In genomic region chr2:75570024-75570947, GRCh38 we compare ENCODE assay signal across 22 cellular contexts. TPM values are rescaled to one million over a fixed set of nuclear protein-coding genes. Genes with fewer than 3 reads are reported as not detected.
DNase-seq lines count a peak whose midpoint lies in the region; ATAC-seq, FAIRE-seq and TF ChIP-seq lines count a peak whose summit lies in the region.
"Had no signal": no experiment of that assay in that cellular context is flagged by ENCODE, and none has a peak within 500 bp of the region (broad histone marks: within the 10 kb centered on the region; RNA-seq: fewer than 3 reads in every experiment).

No MANE protein-coding gene starts in this region.

- no peak for FAIRE-seq in astrocyte (lab: Jason Lieb, UNC)
- no peak for FAIRE-seq in HepG2 (lab: Jason Lieb, UNC)
- FAIRE-seq in pancreas (lab: Jason Lieb, UNC), result no peak
- FAIRE-seq: H54 had no signal

- H3K9me3 ChIP-seq in astrocyte (ENCODE audit: insufficient read depth, low read depth, low read length) (no peaks in the 10 kb centered on the region), HepG2 (ENCODE audit: low read length) (no peaks in the 10 kb centered on the region), pancreas (no peaks in the 10 kb centered on the region), vagina (no peaks in the 10 kb centered on the region)
- H3K9me3 ChIP-seq in effector memory CD4-positive, alpha-beta T cell (ENCODE audit: control insufficient read depth, low read length), result no peaks in the 10 kb centered on the region
- H3K9me3 ChIP-seq: mucosa of descending colon, right atrium auricular region had no signal

- no peaks in the 10 kb centered on the region for H3K36me3 ChIP-seq in astrocyte (ENCODE audit: insufficient read depth, low read length)
- no peaks in the 10 kb centered on the region for H3K36me3 ChIP-seq in HepG2 (replicated peaks in 1 of 2; ENCODE audit: control insufficient read depth in 1 of 2, insufficient read depth in 2 of 2, low read length in 2 of 2)
- H3K36me3 ChIP-seq in pancreas, result no peaks in the 10 kb centered on the region
- no peaks in the 10 kb centered on the region for H3K36me3 ChIP-seq in vagina
- no peaks in the 10 kb centered on the region for H3K36me3 ChIP-seq in effector memory CD4-positive, alpha-beta T cell (ENCODE audit: control insufficient read depth, insufficient read depth, low read length)
- H3K36me3 ChIP-seq: brain microvascular endothelial cell, heart right ventricle, right atrium auricular region had no signal

- peaks cover 41% of the 10 kb centered on the region for H3K4me1 Mint-ChIP-seq in astrocyte (ENCODE audit: low read depth, unreplicated experiment)
- H3K4me1 Mint-ChIP-seq: CD4-positive, CD25-positive, alpha-beta regulatory T cell; stimulated activated naive CD8-positive, alpha-beta T cell treated with anti-CD3 and anti-CD28 coated beads, Interleukin-15, amount 100 ng/mL, for 72 hours had no signal

- TF ChIP-seq EP300 in HepG2 (IDR thresholded peaks at IDR 0.05; ENCODE audit: low read depth in 2 of 2, low read length in 2 of 2) (no peak), HepG2 (CRISPR knock-in tag; IDR thresholded peaks at IDR 0.05; ENCODE audit: borderline replicate concordance) (no peak)

- no peaks in the 10 kb centered on the region for H3K36me3 Mint-ChIP-seq in astrocyte (ENCODE audit: low read depth, unreplicated experiment)
- H3K36me3 Mint-ChIP-seq: activated CD4-positive, alpha-beta memory T cell treated with anti-CD3 and anti-CD28 coated beads for 36 hours; CD4-positive, CD25-positive, alpha-beta regulatory T cell; WTC11 had no signal

- BruUV-seq in HepG2 (replicated peaks; lab: Mats Ljungman, UMichigan), result TSS peak; percentile 79

- H3K4me3 ChIP-seq in astrocyte (ENCODE audit: insufficient read depth, low read depth, low read length) (no peak overlapping the region), HepG2 (replicated peaks in 1 of 3; ENCODE audit: insufficient read depth in 1 of 3, low read depth in 2 of 3, low read length in 3 of 3) (peak overlapping the region; percentile 39 to 54 (median 46)), pancreas (no peak overlapping the region), vagina (no peak overlapping the region)
- H3K4me3 ChIP-seq in effector memory CD4-positive, alpha-beta T cell (ENCODE audit: insufficient read depth, low read depth, low read length, poor library complexity, severe bottlenecking), result no peak overlapping the region
- H3K4me3 ChIP-seq: coronary artery, heart right ventricle, mucosa of descending colon, right atrium auricular region, SK-N-MC had no signal

- H2AFZ ChIP-seq in astrocyte (ENCODE audit: low read depth, low read length) (peak overlapping the region; percentile 16), HepG2 (ENCODE audit: low read length) (peak overlapping the region; percentile 20)

- H3K9me3 Mint-ChIP-seq in astrocyte (ENCODE audit: unreplicated experiment), result peaks cover 2% of the 10 kb centered on the region
- H3K9me3 Mint-ChIP-seq: activated CD4-positive, alpha-beta memory T cell treated with anti-CD3 and anti-CD28 coated beads for 36 hours; stimulated activated naive CD8-positive, alpha-beta T cell treated with anti-CD3 and anti-CD28 coated beads, Interleukin-15, amount 100 ng/mL, for 72 hours; T-helper 2 cell treated with Interferon-gamma antibody and Interleukin-4, amounts not matched to agents 5 μg/mL and 100 μg/mL, for 36 hours; WTC11 had no signal

- no peaks in the 10 kb centered on the region for H3K27me3 Mint-ChIP-seq in astrocyte (ENCODE audit: low read depth, unreplicated experiment)

- H3K79me2 ChIP-seq in astrocyte (ENCODE audit: insufficient read depth, low read length) (no peaks in the 10 kb centered on the region), HepG2 (ENCODE audit: insufficient read depth, low read length) (peaks cover 13% of the 10 kb centered on the region)

- TF ChIP-seq POLR2A in HepG2 (IDR thresholded peaks at IDR 0.05; ENCODE audit: insufficient read depth in 1 of 2, low read depth in 2 of 2, low read length in 2 of 2) (no peak; a peak in 1 of 4 replicates), vagina (IDR thresholded peaks at IDR 0.05) (no peak)

- CTCF ChIA-PET in HepG2 (lab: Yijun Ruan, JAX; ENCODE audit: low intra/inter-chr PET ratio, low total read pairs), result no interaction called here

- 49% methylated on average over 8 of the region's 8 CpGs for WGBS in HepG2 (ENCODE audit: low lambda C conversion rate)
- WGBS in pancreas, 2 donors, result 50 to 54% methylated on average over 8 of the region's 8 CpGs

- in situ Hi-C loops in HepG2 (cut with HindIII; ENCODE audit: extremely low pct_ligation_motif_present, low pct_unique_long_range_greater_than_20kb), result loop anchor here (5.0 kb wide), 2 partner anchors 37 to 53 kb away; no protein-coding TSS in a partner anchor

- no peak for ATAC-seq in HepG2
- peak in 3 of 4 donors; percentile 1 to 6 (median 3) for ATAC-seq in pancreas
- no peak for ATAC-seq in HG02852 (IDR thresholded peaks at IDR 0.05; ENCODE audit: unreplicated experiment)
- ATAC-seq: mucosa of descending colon; stimulated activated naive CD8-positive, alpha-beta T cell treated with anti-CD3 and anti-CD28 coated beads, Interleukin-15, amount 100 ng/mL, for 72 hours; WTC11 had no signal

- intact Hi-C loops in HepG2 (cut with micrococcal nuclease; ENCODE audit: unreplicated experiment), result no loop called here
- intact Hi-C loops in pancreas (cut with DNase I), result no loop called here
- intact Hi-C loops in vagina (cut with DNase I), result no loop called here

- H3K4me3 Mint-ChIP-seq in astrocyte (ENCODE audit: unreplicated experiment), result no peak overlapping the region
- H3K4me3 Mint-ChIP-seq: activated CD4-positive, alpha-beta memory T cell treated with anti-CD3 and anti-CD28 coated beads for 36 hours; CD4-positive, CD25-positive, alpha-beta regulatory T cell; stimulated activated naive CD8-positive, alpha-beta T cell treated with anti-CD3 and anti-CD28 coated beads, Interleukin-15, amount 100 ng/mL, for 72 hours; T-helper 2 cell treated with Interferon-gamma antibody and Interleukin-4, amounts not matched to agents 5 μg/mL and 100 μg/mL, for 36 hours; WTC11 had no signal

- H3K4me2 ChIP-seq in astrocyte (ENCODE audit: low read length) (peak overlapping the region; percentile 29), HepG2 (ENCODE audit: low read depth, low read length) (peak overlapping the region; percentile 79)

- POLR2A ChIA-PET in HepG2 (lab: Yijun Ruan, JAX), result interaction anchor here (0.7 to 6.0 kb wide), 22 partner anchors 9 to 105 kb away, joined by 3 to 126 read pairs (median 5); partner anchors contain the start of genes EVA1A and MRPL19

- TF ChIP-seq CTCF in astrocyte (IDR thresholded peaks at IDR 0.05; ENCODE audit: insufficient read depth, low read depth, low read length) (no peak), HepG2 (CRISPR knock-in tag; IDR thresholded peaks at IDR 0.05) (no peak), pancreas (IDR thresholded peaks at IDR 0.05) (no peak), vagina (IDR thresholded peaks at IDR 0.05) (no peak)

- no peak for TF ChIP-seq RAD21 in HepG2 (CRISPR knock-in tag; IDR thresholded peaks at IDR 0.05)

- peak overlapping the region; percentile 48 for H3K27ac ChIP-seq in astrocyte (ENCODE audit: low read depth, low read length)
- H3K27ac ChIP-seq in HepG2 (ENCODE audit: extremely low read length, insufficient read depth, low read length), result peak overlapping the region; percentile 95
- H3K27ac ChIP-seq in pancreas, result peak overlapping the region; percentile 82 to 95 (median 87)
- H3K27ac ChIP-seq in vagina, result peak overlapping the region; percentile 54
- no peak overlapping the region for H3K27ac ChIP-seq in effector memory CD4-positive, alpha-beta T cell (ENCODE audit: insufficient read depth, low read length, poor library complexity, severe bottlenecking)
- H3K27ac ChIP-seq: brain microvascular endothelial cell, coronary artery, heart right ventricle, right atrium auricular region, SK-N-MC had no signal

- H4K20me1 ChIP-seq in astrocyte (ENCODE audit: insufficient read depth, low read length) (no peaks in the 10 kb centered on the region), HepG2 (ENCODE audit: insufficient read depth, low read length) (no peaks in the 10 kb centered on the region)

- H3K27me3 ChIP-seq in astrocyte (ENCODE audit: insufficient read depth, low read length) (no peaks in the 10 kb centered on the region), HepG2 (ENCODE audit: control insufficient read depth in 1 of 2, insufficient read depth in 2 of 2, low read length in 2 of 2) (no peaks in the 10 kb centered on the region), pancreas (no peaks in the 10 kb centered on the region), vagina (no peaks in the 10 kb centered on the region)
- H3K27me3 ChIP-seq in effector memory CD4-positive, alpha-beta T cell (replicated peaks; ENCODE audit: control insufficient read depth, insufficient read depth, low read length, poor library complexity, severe bottlenecking), result no peaks in the 10 kb centered on the region
- H3K27me3 ChIP-seq: brain microvascular endothelial cell, heart right ventricle, right atrium auricular region had no signal

- H3K27ac Mint-ChIP-seq in astrocyte (ENCODE audit: unreplicated experiment), result peak overlapping the region; percentile 95
- H3K27ac Mint-ChIP-seq: activated CD4-positive, alpha-beta memory T cell treated with anti-CD3 and anti-CD28 coated beads for 36 hours; CD4-positive, CD25-positive, alpha-beta regulatory T cell; stimulated activated naive CD8-positive, alpha-beta T cell treated with anti-CD3 and anti-CD28 coated beads, Interleukin-15, amount 100 ng/mL, for 72 hours; T-helper 2 cell treated with Interferon-gamma antibody and Interleukin-4, amounts not matched to agents 5 μg/mL and 100 μg/mL, for 36 hours; WTC11 had no signal

- H3K9ac ChIP-seq in astrocyte (ENCODE audit: low read length), result peak overlapping the region; percentile 41
- H3K9ac ChIP-seq in HepG2 (ENCODE audit: insufficient read depth, low read depth, low read length), result peak overlapping the region; percentile 81

- DNase-seq in astrocyte (ENCODE audit: low read depth) (no peak), HepG2 (ENCODE audit: low spot score) (no peak), pancreas (no peak), vagina (ENCODE audit: extremely low spot score in 2 of 2) (no peak), cerebellum (ENCODE audit: low spot score) (no peak)
- DNase-seq in effector memory CD4-positive, alpha-beta T cell, result no peak
- DNase-seq: activated CD4-positive, alpha-beta memory T cell treated with anti-CD3 and anti-CD28 coated beads for 36 hours; activated effector memory CD4-positive, alpha-beta T cell treated with anti-CD3 and anti-CD28 coated beads, Interleukin-2, amount 50 U/mL, for 16 hours; CD4-positive, CD25-positive, alpha-beta regulatory T cell; MM.1S; NCI-H1436 treated with DMSO at 0.1 percent for 48 hours; stimulated activated naive CD8-positive, alpha-beta T cell treated with anti-CD3 and anti-CD28 coated beads, Interleukin-15, amount 100 ng/mL, for 72 hours had no signal

- H3K4me1 ChIP-seq in astrocyte (ENCODE audit: insufficient read depth, low read length) (peaks cover 20% of the 10 kb centered on the region), HepG2 (ENCODE audit: insufficient read depth, low read length) (peaks cover 84% of the 10 kb centered on the region), pancreas (peaks cover 38 to 42% (median 42%) of the 10 kb centered on the region in 3 donors), vagina (peaks cover 17% of the 10 kb centered on the region)
- H3K4me1 ChIP-seq in effector memory CD4-positive, alpha-beta T cell (ENCODE audit: control insufficient read depth, insufficient read depth, low read length, poor library complexity, severe bottlenecking), result no peaks in the 10 kb centered on the region
- H3K4me1 ChIP-seq: right atrium auricular region had no signal

RNA-seq across cellular contexts. Expression of gene EVA1A, which starts 9.5 kb away (rescaled TPM):
- total RNA-seq in astrocyte (19.0 and 28.6 TPM in 2 replicates), HepG2 (2016; rRNA removed; fragmentation: Illumina TruSeq; extraction: Trizol) (55.9 and 57.8 TPM in 2 replicates), pancreas (10 to 100 TPM; 16.1 to 29.4 (median 19.9) TPM), vagina (not detected), cerebellum (0.36 TPM)
- total RNA-seq in HepG2 (2016; cell fraction: cytosol; rRNA removed; fragmentation: Illumina TruSeq; extraction: Trizol; ENCODE audit: low read depth), result 25.1 and 29.0 TPM in 2 replicates
- total RNA-seq in HepG2 (2016; cell fraction: insoluble cytoplasmic fraction; rRNA removed; fragmentation: Illumina TruSeq; extraction: Trizol), result 52.7 and 57.5 TPM in 2 replicates
- total RNA-seq in HepG2 (2016; cell fraction: membrane; rRNA removed; fragmentation: Illumina TruSeq; extraction: Trizol), result 48.2 and 58.4 TPM in 2 replicates
- total RNA-seq in HepG2 (2016; cell fraction: nucleus; rRNA removed; fragmentation: Illumina TruSeq; extraction: Trizol), result 46.1 and 58.2 TPM in 2 replicates
- polyA plus RNA-seq in HepG2 (2011; rRNA removed) (57.5 and 65.4 TPM in 2 replicates), pancreas (10 to 100 TPM; 26.2 to 36.8 TPM)
- polyA plus RNA-seq in HepG2 (2011; cell fraction: cytosol; rRNA removed), result 53.6 and 68.8 TPM in 2 replicates
- polyA plus RNA-seq in HepG2 (2011; cell fraction: nucleus; rRNA removed), result 77.6 and 80.4 TPM in 2 replicates
- 44.8 and 48.8 TPM in 2 replicates for polyA plus RNA-seq in HepG2 (2012)
- 23.6 and 36.8 TPM in 2 replicates for polyA plus RNA-seq in HepG2 (2016; cell fraction: cytosol; fragmentation: Illumina TruSeq; extraction: Trizol; ENCODE audit: low read depth)
- 46.2 and 49.2 TPM in 2 replicates for polyA plus RNA-seq in HepG2 (2016; cell fraction: insoluble cytoplasmic fraction; fragmentation: Illumina TruSeq; extraction: Trizol; ENCODE audit: low read depth)
- 37.8 and 44.2 TPM in 2 replicates for polyA plus RNA-seq in HepG2 (2016; cell fraction: membrane; fragmentation: Illumina TruSeq; extraction: Trizol; ENCODE audit: low read depth)
- 60.9 and 62.0 TPM in 2 replicates for polyA plus RNA-seq in HepG2 (2016; cell fraction: nucleus; fragmentation: Illumina TruSeq; extraction: Trizol; ENCODE audit: insufficient read depth, low read depth)
- polyA minus RNA-seq in HepG2 (2011; rRNA and poly(A)+ RNA removed; ENCODE audit: low replicate concordance), result 186 TPM in 1 of 2 replicates, not detected in the other
- polyA minus RNA-seq in HepG2 (2011; cell fraction: cytosol; rRNA and poly(A)+ RNA removed), result 51.4 TPM in 2 replicates
- 70.1 and 71.3 TPM in 2 replicates for polyA minus RNA-seq in HepG2 (2011; cell fraction: nucleus; rRNA and poly(A)+ RNA removed)
- total RNA-seq: activated CD4-positive, alpha-beta memory T cell treated with anti-CD3 and anti-CD28 coated beads for 36 hours; CD4-positive, CD25-positive, alpha-beta regulatory T cell had no signal
- polyA plus RNA-seq: CD4-positive, CD25-positive, alpha-beta regulatory T cell had no signal

Comparison
In these comparisons a context has a peak if more than half of its experiments do, and no peak if none do; other contexts are left out.
1. H3K4me3 ChIP-seq: peak in HepG2 (3 of 3); none in astrocyte (single experiment), pancreas (0 of 4), vagina (0 of 2) and effector memory CD4-positive, alpha-beta T cell (single experiment).
2. ATAC-seq: peak in pancreas (3 of 4); none in HepG2 (single experiment) and HG02852 (single experiment).